12 cellular contexts compared by ENCODE assay signal in genomic region chr7:90625051-90625450, GRCh38. TPM values are rescaled to one million over a fixed set of nuclear protein-coding genes. Genes with fewer than 3 reads are reported as not detected.
DNase-seq lines count a peak whose midpoint lies in the region; ATAC-seq and TF ChIP-seq lines count a peak whose summit lies in the region.
"Had no signal": no experiment of that assay in that cellular context is flagged by ENCODE, and none has a peak within 500 bp of the region (broad histone marks: within the 10 kb centered on the region; RNA-seq: fewer than 3 reads in every experiment).

No MANE protein-coding gene starts in this region.

- no peak for TF ChIP-seq CTCF in mammary epithelial cell (conservative IDR thresholded peaks at IDR 0.05 in 1 of 2, IDR thresholded peaks at IDR 0.05 in 1 of 2; ENCODE audit: extremely low read depth in 1 of 2, insufficient read depth in 1 of 2, low read depth in 1 of 2, low read length in 2 of 2)
- no peak for TF ChIP-seq CTCF in left lung (IDR thresholded peaks at IDR 0.05)

- H3K9me3 ChIP-seq in right cardiac atrium (ENCODE audit: control insufficient read depth, low read length): no peaks in the 10 kb centered on the region
- no peaks in the 10 kb centered on the region for H3K9me3 ChIP-seq in mammary epithelial cell (replicated peaks; ENCODE audit: insufficient read depth, low read length)
- H3K9me3 ChIP-seq in left lung: no peaks in the 10 kb centered on the region
- H3K9me3 ChIP-seq: thoracic aorta had no signal

- H3K4me1 ChIP-seq in right cardiac atrium (ENCODE audit: control insufficient read depth, insufficient read depth, low read length) (peaks cover 9% of the 10 kb centered on the region), mammary epithelial cell (ENCODE audit: insufficient read depth, low read length) (peaks cover 34% of the 10 kb centered on the region), left lung (peaks cover 19 to 55% of the 10 kb centered on the region in 2 donors)

- H3K27me3 ChIP-seq in right cardiac atrium (ENCODE audit: control insufficient read depth, insufficient read depth) (no peaks in the 10 kb centered on the region), mammary epithelial cell (ENCODE audit: insufficient read depth, low read length) (no peaks in the 10 kb centered on the region), left lung (no peaks in the 10 kb centered on the region)

- dilution Hi-C loops in mammary epithelial cell (cut with HindIII; ENCODE audit: low sequenced_read_pairs): no loop called here

- peak in 1 of 3 donors; percentile 51 for DNase-seq in right cardiac atrium
- DNase-seq in Right ventricle myocardium superior: no peak
- no peak for DNase-seq in mammary epithelial cell
- DNase-seq in left lung: no peak
- no peak for DNase-seq in C1 segment of cervical spinal cord (lab: John Stamatoyannopoulos, UW)
- DNase-seq in NCI-H1417 treated with DMSO at 0.1 percent for 48 hours (lab: John Stamatoyannopoulos, UW): no peak
- DNase-seq: activated T-cell treated with anti-CD3 and anti-CD28 coated beads, Interleukin-2, amount 50 U/mL, for 48 hours; amniotic stem cell; occipital lobe had no signal

- intact Hi-C loops in right cardiac atrium (cut with DNase I): loop anchor here in 3 of 4 donors (5.0 to 10.0 kb wide), 2 partner anchors 70 to 73 kb away; no protein-coding TSS in a partner anchor
- intact Hi-C loops in Right ventricle myocardium superior (cut with DNase I): loop anchor here (5.0 to 10.0 kb wide), 2 partner anchors 73 to 170 kb away; no protein-coding TSS in a partner anchor
- intact Hi-C loops in mammary epithelial cell (cut with micrococcal nuclease): no loop called here
- intact Hi-C loops in left lung (cut with DNase I): no loop called here

- H2AFZ ChIP-seq in mammary epithelial cell (ENCODE audit: low read depth, low read length): no peak overlapping the region

- ATAC-seq in right cardiac atrium: peak; percentile 20 to 22
- no peak for ATAC-seq in Right ventricle myocardium superior (ENCODE audit: poor library complexity)
- no peak for ATAC-seq in left lung
- no peak for ATAC-seq in esophagus mucosa
- ATAC-seq in GM18870 (IDR thresholded peaks at IDR 0.05; ENCODE audit: unreplicated experiment): no peak

- H3K36me3 ChIP-seq in mammary epithelial cell (ENCODE audit: insufficient read depth, low read length) (no peaks in the 10 kb centered on the region), left lung (no peaks in the 10 kb centered on the region)
- H3K36me3 ChIP-seq: thoracic aorta had no signal

- H3K27ac ChIP-seq in right cardiac atrium (ENCODE audit: low read length) (peak overlapping the region; percentile 62), mammary epithelial cell (ENCODE audit: insufficient read depth, low read depth, low read length) (peak overlapping the region; percentile 80), left lung (peak overlapping the region; percentile 42 to 62)
- H3K27ac ChIP-seq: thoracic aorta had no signal

- no peaks in the 10 kb centered on the region for H4K20me1 ChIP-seq in mammary epithelial cell (ENCODE audit: insufficient read depth, low read length)

- CTCF ChIA-PET in mammary epithelial cell (lab: Charles Lee; ENCODE audit: low non-redundant PET): interaction anchor here (0.5 kb wide), 1 partner anchor 409 kb away, joined by 5 read pairs; no protein-coding TSS in a partner anchor

- in situ Hi-C loops in mammary epithelial cell (cut with MboI; ENCODE audit: low sequenced_read_pairs in 2 of 2): loop anchor here (5.0 to 10.0 kb wide), 2 partner anchors 70 to 168 kb away; no protein-coding TSS in a partner anchor

- H3K4me3 ChIP-seq in right cardiac atrium (ENCODE audit: low read length): peak overlapping the region; percentile 8
- no peak overlapping the region for H3K4me3 ChIP-seq in mammary epithelial cell (replicated peaks in 1 of 3; ENCODE audit: insufficient read depth in 1 of 3, low read depth in 2 of 3, low read length in 3 of 3)
- no peak overlapping the region for H3K4me3 ChIP-seq in left lung
- H3K4me3 ChIP-seq: thoracic aorta had no signal

- BruUV-seq in mammary epithelial cell (replicated peaks; lab: Mats Ljungman, UMichigan): no TSS peak

- peak overlapping the region; percentile 69 for H3K4me2 ChIP-seq in mammary epithelial cell (ENCODE audit: insufficient read depth, low read depth, low read length)

- 61% methylated on average over 5 of the region's 5 CpGs for WGBS in right cardiac atrium
- WGBS in mammary epithelial cell (ENCODE audit: low coverage, missing lambda C conversion rate): 49% methylated on average over 5 of the region's 5 CpGs

- H3K79me2 ChIP-seq in mammary epithelial cell (ENCODE audit: insufficient read depth, low read length): peaks cover 49% of the 10 kb centered on the region

- no peak overlapping the region for H3K9ac ChIP-seq in mammary epithelial cell (ENCODE audit: insufficient read depth, low read length)

RNA-seq across cellular contexts. Expression of gene CDK14, which starts 28.9 kb away (rescaled TPM):
- 10 to 100 TPM; 55.4 to 93.1 (median 60.9) TPM for total RNA-seq in right cardiac atrium
- polyA plus RNA-seq in right cardiac atrium: 10.7 TPM
- 24.2 TPM for total RNA-seq in Right ventricle myocardium superior
- 10 to 100 TPM; 23.9 to 43.3 TPM for total RNA-seq in mammary epithelial cell
- polyA plus RNA-seq in mammary epithelial cell: 6.8 TPM
- polyA minus RNA-seq in mammary epithelial cell: 46.0 TPM
- total RNA-seq in left lung: 10 to 100 TPM; 37.5 to 45.1 TPM
- total RNA-seq in esophagus mucosa: 1.1 TPM

Comparison
In these comparisons a context has a peak if more than half of its experiments do, and no peak if none do; other contexts are left out.
1. ATAC-seq: peak in right cardiac atrium (2 of 2); none in Right ventricle myocardium superior (single experiment), left lung (single experiment), esophagus mucosa (single experiment) and GM18870 (single experiment).
2. RNA of gene CDK14, which starts 28.9 kb away (total RNA-seq): 55.4 to 93.1 TPM in right cardiac atrium, 37.5 to 45.1 TPM in left lung, 23.9 to 43.3 TPM in mammary epithelial cell and 24.2 TPM in Right ventricle myocardium superior (single experiment); 1.1 TPM in esophagus mucosa (single experiment); every median in the first group is over 10 times any median in the second.
3. intact Hi-C loops: an anchor here in right cardiac atrium (5.0 to 10.0 kb wide) and Right ventricle myocardium superior (5.0 to 10.0 kb wide); none called in mammary epithelial cell and left lung.
4. Peak in every context shown above with its lines, with median percentiles within 50 percentile points of each other: H3K27ac ChIP-seq.